In the genomic region with DNA sequence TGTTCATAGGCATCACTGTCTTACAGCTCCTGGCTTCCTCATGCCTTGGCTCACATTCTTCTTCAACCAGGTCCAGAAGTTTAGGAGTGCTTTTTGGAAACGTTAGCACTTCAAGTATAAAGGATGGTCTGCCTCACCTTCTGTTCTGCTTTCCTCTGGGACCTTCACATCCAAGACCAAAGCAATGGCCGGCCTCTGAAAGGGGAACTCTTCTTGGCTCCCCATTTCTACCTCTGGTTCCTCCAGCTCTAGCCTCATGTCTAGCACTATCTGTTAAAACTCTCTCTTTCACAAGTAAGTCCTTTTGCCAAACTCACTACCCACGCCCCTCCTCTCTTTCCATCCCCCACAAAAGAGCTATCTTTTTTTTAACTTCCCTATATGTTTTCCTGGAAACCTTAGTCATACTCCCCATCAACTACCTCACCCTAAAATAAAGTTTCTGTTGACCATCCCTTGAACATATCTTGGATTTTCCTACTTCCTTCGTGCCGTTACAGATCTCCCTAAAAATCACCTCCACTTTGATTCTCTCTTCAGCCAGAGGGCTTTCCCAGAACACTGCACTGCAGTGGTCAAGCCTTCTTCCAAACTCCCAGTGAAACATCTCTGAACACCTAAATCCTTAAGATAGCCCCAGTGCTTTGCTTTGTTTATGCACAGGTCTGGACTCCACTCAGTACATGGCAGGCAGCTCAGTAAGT, we compare ENCODE assay signal across 12 cellular contexts. TPM values are rescaled to one million over a fixed set of nuclear protein-coding genes. Genes with fewer than 3 reads are reported as not detected.
DNase-seq lines count a peak whose midpoint lies in the region; ATAC-seq, FAIRE-seq and TF ChIP-seq lines count a peak whose summit lies in the region.
"Had no signal": no experiment of that assay in that cellular context is flagged by ENCODE, and none has a peak within 500 bp of the region (broad histone marks: within the 10 kb centered on the region; RNA-seq: fewer than 3 reads in every experiment).

No MANE protein-coding gene starts in this region.

- H3K27me3 ChIP-seq in HepG2 (ENCODE audit: control insufficient read depth in 1 of 2, insufficient read depth in 2 of 2, low read length in 2 of 2): no peaks in the 10 kb centered on the region
- H3K27me3 ChIP-seq in right lobe of liver: no peaks in the 10 kb centered on the region
- no peaks in the 10 kb centered on the region for H3K27me3 ChIP-seq in esophagus muscularis mucosa
- H3K27me3 ChIP-seq in rectal smooth muscle tissue (ENCODE audit: control insufficient read depth, insufficient read depth, low read length): no peaks in the 10 kb centered on the region
- H3K27me3 ChIP-seq in Karpas-422 (ENCODE audit: low read length): no peaks in the 10 kb centered on the region

- TF ChIP-seq RAD21 in HepG2 (CRISPR knock-in tag; IDR thresholded peaks at IDR 0.05): no peak

- no peak overlapping the region for H3K4me3 ChIP-seq in HepG2 (replicated peaks in 1 of 3; ENCODE audit: insufficient read depth in 1 of 3, low read depth in 2 of 3, low read length in 3 of 3)
- H3K4me3 ChIP-seq in right lobe of liver: no peak overlapping the region
- H3K4me3 ChIP-seq in esophagus muscularis mucosa: peak overlapping the region in 1 of 4 donors; percentile 40
- H3K4me3 ChIP-seq in rectal smooth muscle tissue (ENCODE audit: low read length): no peak overlapping the region
- H3K4me3 ChIP-seq in Karpas-422 (ENCODE audit: low read length): no peak overlapping the region

- WGBS in HepG2 (ENCODE audit: low lambda C conversion rate): 93% methylated on average over 5 of the region's 5 CpGs
- 62% methylated on average over 5 of the region's 5 CpGs for WGBS in right lobe of liver (ENCODE audit: insufficient coverage, low coverage, low lambda C conversion rate, missing lambda C conversion rate)
- 58% methylated on average over 5 of the region's 5 CpGs for WGBS in esophagus muscularis mucosa

- TF ChIP-seq EP300 in HepG2 (IDR thresholded peaks at IDR 0.05; ENCODE audit: low read depth in 2 of 2, low read length in 2 of 2): no peak
- TF ChIP-seq EP300 in HepG2 (CRISPR knock-in tag; IDR thresholded peaks at IDR 0.05; ENCODE audit: borderline replicate concordance): no peak
- no peak for TF ChIP-seq EP300 in esophagus muscularis mucosa (IDR thresholded peaks at IDR 0.05)

- ATAC-seq in HepG2: no peak
- no peak for ATAC-seq in right lobe of liver
- ATAC-seq in GM18502 (IDR thresholded peaks at IDR 0.05; ENCODE audit: poor library complexity, unreplicated experiment): no peak
- ATAC-seq in HG03520 (IDR thresholded peaks at IDR 0.05; ENCODE audit: unreplicated experiment): no peak
- ATAC-seq in HG03196 (IDR thresholded peaks at IDR 0.05; ENCODE audit: unreplicated experiment): no peak
- ATAC-seq: activated CD8-positive, alpha-beta memory T cell treated with anti-CD3 and anti-CD28 coated beads, Interleukin-2, amount 10 ng/mL, durations not matched to agents 7 days and 5 days; activated naive CD4-positive, alpha-beta T cell treated with anti-CD3 and anti-CD28 coated beads, Interleukin-2, amount 50 U/mL, for 72 hours had no signal

- H3K79me2 ChIP-seq in HepG2 (ENCODE audit: insufficient read depth, low read length) (peaks cover 88% of the 10 kb centered on the region), Karpas-422 (ENCODE audit: low read length) (no peaks in the 10 kb centered on the region)

- H3K36me3 ChIP-seq in HepG2 (replicated peaks in 1 of 2; ENCODE audit: control insufficient read depth in 1 of 2, insufficient read depth in 2 of 2, low read length in 2 of 2): peaks cover 0 to 11% of the 10 kb centered on the region in 2 experiments; a peak in 2 of 5 replicates
- no peaks in the 10 kb centered on the region for H3K36me3 ChIP-seq in right lobe of liver
- no peaks in the 10 kb centered on the region for H3K36me3 ChIP-seq in esophagus muscularis mucosa
- no peaks in the 10 kb centered on the region for H3K36me3 ChIP-seq in rectal smooth muscle tissue (ENCODE audit: control insufficient read depth, insufficient read depth, low read length)
- no peaks in the 10 kb centered on the region for H3K36me3 ChIP-seq in Karpas-422 (ENCODE audit: insufficient read depth, low read length)

- no peak for FAIRE-seq in HepG2 (lab: Jason Lieb, UNC)
- FAIRE-seq: TTC549 had no signal

- DNase-seq in HepG2 (ENCODE audit: low spot score) (no peak), right lobe of liver (no peak), esophagus muscularis mucosa (ENCODE audit: extremely low spot score) (no peak), Karpas-422 (no peak)
- DNase-seq: activated CD8-positive, alpha-beta memory T cell treated with anti-CD3 and anti-CD28 coated beads, Interleukin-2, amount 10 ng/mL, durations not matched to agents 7 days and 5 days; RPMI8226 had no signal

- H3K9ac ChIP-seq in HepG2 (ENCODE audit: insufficient read depth, low read depth, low read length) (no peak overlapping the region), rectal smooth muscle tissue (ENCODE audit: low read length) (no peak overlapping the region), Karpas-422 (ENCODE audit: low read length) (no peak overlapping the region)

- TF ChIP-seq POLR2A in HepG2 (IDR thresholded peaks at IDR 0.05; ENCODE audit: insufficient read depth in 1 of 2, low read depth in 2 of 2, low read length in 2 of 2): no peak
- no peak for TF ChIP-seq POLR2A in right lobe of liver (IDR thresholded peaks at IDR 0.05)
- TF ChIP-seq POLR2A in esophagus muscularis mucosa (IDR thresholded peaks at IDR 0.05; ENCODE audit: low read depth): no peak

- CTCF ChIA-PET in HepG2 (lab: Yijun Ruan, JAX; ENCODE audit: low intra/inter-chr PET ratio, low total read pairs): no interaction called here

- intact Hi-C loops in HepG2 (cut with micrococcal nuclease; ENCODE audit: unreplicated experiment): loop anchor here (10.0 kb wide), 1 partner anchor 295 kb away; a partner anchor contains a TSS
- intact Hi-C loops in right lobe of liver (cut with DNase I): no loop called here
- intact Hi-C loops in esophagus muscularis mucosa (cut with DNase I): no loop called here

- H3K4me1 ChIP-seq in HepG2 (ENCODE audit: insufficient read depth, low read length): peaks cover 92% of the 10 kb centered on the region
- H3K4me1 ChIP-seq in right lobe of liver: peaks cover 0 to 30% (median 3%) of the 10 kb centered on the region in 4 donors
- peaks cover 66 to 100% (median 99%) of the 10 kb centered on the region in 4 donors for H3K4me1 ChIP-seq in esophagus muscularis mucosa
- peaks cover 59% of the 10 kb centered on the region for H3K4me1 ChIP-seq in rectal smooth muscle tissue (ENCODE audit: control insufficient read depth, insufficient read depth, low read length)
- peaks cover 44% of the 10 kb centered on the region for H3K4me1 ChIP-seq in Karpas-422 (ENCODE audit: low read length)

- no peaks in the 10 kb centered on the region for H3K9me3 ChIP-seq in HepG2 (ENCODE audit: low read length)
- H3K9me3 ChIP-seq in right lobe of liver: no peaks in the 10 kb centered on the region
- no peaks in the 10 kb centered on the region for H3K9me3 ChIP-seq in esophagus muscularis mucosa
- H3K9me3 ChIP-seq in Karpas-422 (ENCODE audit: low read length): no peaks in the 10 kb centered on the region

- in situ Hi-C loops in HepG2 (cut with HindIII; ENCODE audit: extremely low pct_ligation_motif_present, low pct_unique_long_range_greater_than_20kb): no loop called here

- BruUV-seq in HepG2 (replicated peaks; lab: Mats Ljungman, UMichigan): no TSS peak

- TF ChIP-seq CTCF in HepG2 (CRISPR knock-in tag; IDR thresholded peaks at IDR 0.05) (no peak), right lobe of liver (IDR thresholded peaks at IDR 0.05) (no peak), esophagus muscularis mucosa (IDR thresholded peaks at IDR 0.05) (no peak)

- H3K4me2 ChIP-seq in HepG2 (ENCODE audit: low read depth, low read length): peak overlapping the region; percentile 82
- no peak overlapping the region for H3K4me2 ChIP-seq in Karpas-422 (ENCODE audit: low read depth, low read length, poor library complexity, severe bottlenecking)

- H2AFZ ChIP-seq in HepG2 (ENCODE audit: low read length) (no peak overlapping the region), Karpas-422 (ENCODE audit: low read length) (no peak overlapping the region)

- POLR2A ChIA-PET in HepG2 (lab: Yijun Ruan, JAX): interaction anchor here (0.9 to 1.6 kb wide), 2 partner anchors 9 to 11 kb away, joined by 3 to 4 read pairs; no protein-coding TSS in a partner anchor

- no peak overlapping the region for H3K27ac ChIP-seq in HepG2 (ENCODE audit: extremely low read length, insufficient read depth, low read length)
- H3K27ac ChIP-seq in right lobe of liver: no peak overlapping the region
- H3K27ac ChIP-seq in esophagus muscularis mucosa (replicated peaks in 1 of 4): peak overlapping the region; percentile 82 to 95 (median 90)
- H3K27ac ChIP-seq in rectal smooth muscle tissue (ENCODE audit: low read depth, low read length): peak overlapping the region; percentile 91
- H3K27ac ChIP-seq in Karpas-422 (ENCODE audit: low read length): no peak overlapping the region

- H3K9me2 ChIP-seq in Karpas-422 (replicated peaks; ENCODE audit: insufficient read depth, low read length): no peaks in the 10 kb centered on the region

- H4K20me1 ChIP-seq in HepG2 (ENCODE audit: insufficient read depth, low read length) (no peaks in the 10 kb centered on the region), Karpas-422 (ENCODE audit: insufficient read depth, low read depth, low read length) (no peaks in the 10 kb centered on the region)

RNA-seq across cellular contexts. Expression of a gene that starts 7.9 kb away (rescaled TPM):
- 32.4 and 35.3 TPM in 2 replicates for total RNA-seq in HepG2 (2016; rRNA removed; fragmentation: Illumina TruSeq; extraction: Trizol)
- 4.0 and 6.4 TPM in 2 replicates for total RNA-seq in HepG2 (2016; cell fraction: cytosol; rRNA removed; fragmentation: Illumina TruSeq; extraction: Trizol; ENCODE audit: low read depth)
- total RNA-seq in HepG2 (2016; cell fraction: insoluble cytoplasmic fraction; rRNA removed; fragmentation: Illumina TruSeq; extraction: Trizol): 31.2 and 35.2 TPM in 2 replicates
- 17.0 and 17.8 TPM in 2 replicates for total RNA-seq in HepG2 (2016; cell fraction: membrane; rRNA removed; fragmentation: Illumina TruSeq; extraction: Trizol)
- 54.6 and 67.3 TPM in 2 replicates for total RNA-seq in HepG2 (2016; cell fraction: nucleus; rRNA removed; fragmentation: Illumina TruSeq; extraction: Trizol)
- polyA plus RNA-seq in HepG2 (2011; rRNA removed): 79.7 and 93.0 TPM in 2 replicates
- polyA plus RNA-seq in HepG2 (2011; cell fraction: cytosol; rRNA removed): 58.6 and 75.5 TPM in 2 replicates
- 47.3 and 51.2 TPM in 2 replicates for polyA plus RNA-seq in HepG2 (2011; cell fraction: nucleus; rRNA removed)
- polyA plus RNA-seq in HepG2 (2012): 53.6 and 75.8 TPM in 2 replicates
- 4.5 and 5.4 TPM in 2 replicates for polyA plus RNA-seq in HepG2 (2016; cell fraction: cytosol; fragmentation: Illumina TruSeq; extraction: Trizol; ENCODE audit: low read depth)
- 22.3 and 23.2 TPM in 2 replicates for polyA plus RNA-seq in HepG2 (2016; cell fraction: insoluble cytoplasmic fraction; fragmentation: Illumina TruSeq; extraction: Trizol; ENCODE audit: low read depth)
- polyA plus RNA-seq in HepG2 (2016; cell fraction: membrane; fragmentation: Illumina TruSeq; extraction: Trizol; ENCODE audit: low read depth): 7.2 and 8.4 TPM in 2 replicates
- 51.7 and 52.8 TPM in 2 replicates for polyA plus RNA-seq in HepG2 (2016; cell fraction: nucleus; fragmentation: Illumina TruSeq; extraction: Trizol; ENCODE audit: insufficient read depth, low read depth)
- polyA minus RNA-seq in HepG2 (2011; rRNA and poly(A)+ RNA removed; ENCODE audit: low replicate concordance): 110 and 520 TPM in 2 replicates
- 104 and 121 TPM in 2 replicates for polyA minus RNA-seq in HepG2 (2011; cell fraction: cytosol; rRNA and poly(A)+ RNA removed)
- 157 and 174 TPM in 2 replicates for polyA minus RNA-seq in HepG2 (2011; cell fraction: nucleus; rRNA and poly(A)+ RNA removed)
- total RNA-seq in right lobe of liver: 10 to 100 TPM in 3 of 6 experiments, 1 to 10 TPM in 3; 3.2 to 30.3 (median 13.7) TPM
- total RNA-seq in esophagus muscularis mucosa: 100 to 1,000 TPM in 3 of 4 donors, 10 to 100 TPM in 1; 92.6 to 136 (median 134) TPM
- total RNA-seq in Karpas-422 (2014; rRNA removed; shearing (Covaris generic); ENCODE audit: low replicate concordance): 0.04 TPM in 1 of 2 replicates, not detected in the other

RNA-seq across cellular contexts. Expression of a gene that starts 36.5 kb away (rescaled TPM):
- 169 and 261 TPM in 2 replicates for total RNA-seq in HepG2 (2016; rRNA removed; fragmentation: Illumina TruSeq; extraction: Trizol)
- 27.2 TPM in 2 replicates for total RNA-seq in HepG2 (2016; cell fraction: cytosol; rRNA removed; fragmentation: Illumina TruSeq; extraction: Trizol; ENCODE audit: low read depth)
- total RNA-seq in HepG2 (2016; cell fraction: insoluble cytoplasmic fraction; rRNA removed; fragmentation: Illumina TruSeq; extraction: Trizol): 163 and 273 TPM in 2 replicates
- 67.3 and 70.0 TPM in 2 replicates for total RNA-seq in HepG2 (2016; cell fraction: membrane; rRNA removed; fragmentation: Illumina TruSeq; extraction: Trizol)
- 61.3 and 63.7 TPM in 2 replicates for total RNA-seq in HepG2 (2016; cell fraction: nucleus; rRNA removed; fragmentation: Illumina TruSeq; extraction: Trizol)
- polyA plus RNA-seq in HepG2 (2011; rRNA removed): 116 and 140 TPM in 2 replicates
- 101 and 134 TPM in 2 replicates for polyA plus RNA-seq in HepG2 (2011; cell fraction: cytosol; rRNA removed)
- polyA plus RNA-seq in HepG2 (2011; cell fraction: nucleus; rRNA removed): 32.2 and 45.1 TPM in 2 replicates
- polyA plus RNA-seq in HepG2 (2012): 119 TPM in 2 replicates
- 38.3 and 40.3 TPM in 2 replicates for polyA plus RNA-seq in HepG2 (2016; cell fraction: cytosol; fragmentation: Illumina TruSeq; extraction: Trizol; ENCODE audit: low read depth)
- 219 and 228 TPM in 2 replicates for polyA plus RNA-seq in HepG2 (2016; cell fraction: insoluble cytoplasmic fraction; fragmentation: Illumina TruSeq; extraction: Trizol; ENCODE audit: low read depth)
- 48.3 and 52.7 TPM in 2 replicates for polyA plus RNA-seq in HepG2 (2016; cell fraction: membrane; fragmentation: Illumina TruSeq; extraction: Trizol; ENCODE audit: low read depth)
- 72.2 and 82.4 TPM in 2 replicates for polyA plus RNA-seq in HepG2 (2016; cell fraction: nucleus; fragmentation: Illumina TruSeq; extraction: Trizol; ENCODE audit: insufficient read depth, low read depth)
- 42.3 and 110 TPM in 2 replicates for polyA minus RNA-seq in HepG2 (2011; rRNA and poly(A)+ RNA removed; ENCODE audit: low replicate concordance)
- polyA minus RNA-seq in HepG2 (2011; cell fraction: cytosol; rRNA and poly(A)+ RNA removed): 54.0 and 56.2 TPM in 2 replicates
- 52.7 and 59.6 TPM in 2 replicates for polyA minus RNA-seq in HepG2 (2011; cell fraction: nucleus; rRNA and poly(A)+ RNA removed)
- 10 to 100 TPM; 38.8 to 83.5 (median 61.1) TPM for total RNA-seq in right lobe of liver
- 10 to 100 TPM; 15.8 to 29.8 (median 27.4) TPM for total RNA-seq in esophagus muscularis mucosa
- 48.5 and 70.4 TPM in 2 replicates for total RNA-seq in Karpas-422 (2014; rRNA removed; shearing (Covaris generic); ENCODE audit: low replicate concordance)

Comparison
In these comparisons a context has a peak if more than half of its experiments do, and no peak if none do; other contexts are left out.
1. H3K27ac ChIP-seq: peak in esophagus muscularis mucosa (4 of 4) and rectal smooth muscle tissue (single experiment); none in HepG2 (single experiment), right lobe of liver (0 of 3) and Karpas-422 (single experiment).